31 cellular contexts compared by ENCODE assay signal in the genomic region with DNA sequence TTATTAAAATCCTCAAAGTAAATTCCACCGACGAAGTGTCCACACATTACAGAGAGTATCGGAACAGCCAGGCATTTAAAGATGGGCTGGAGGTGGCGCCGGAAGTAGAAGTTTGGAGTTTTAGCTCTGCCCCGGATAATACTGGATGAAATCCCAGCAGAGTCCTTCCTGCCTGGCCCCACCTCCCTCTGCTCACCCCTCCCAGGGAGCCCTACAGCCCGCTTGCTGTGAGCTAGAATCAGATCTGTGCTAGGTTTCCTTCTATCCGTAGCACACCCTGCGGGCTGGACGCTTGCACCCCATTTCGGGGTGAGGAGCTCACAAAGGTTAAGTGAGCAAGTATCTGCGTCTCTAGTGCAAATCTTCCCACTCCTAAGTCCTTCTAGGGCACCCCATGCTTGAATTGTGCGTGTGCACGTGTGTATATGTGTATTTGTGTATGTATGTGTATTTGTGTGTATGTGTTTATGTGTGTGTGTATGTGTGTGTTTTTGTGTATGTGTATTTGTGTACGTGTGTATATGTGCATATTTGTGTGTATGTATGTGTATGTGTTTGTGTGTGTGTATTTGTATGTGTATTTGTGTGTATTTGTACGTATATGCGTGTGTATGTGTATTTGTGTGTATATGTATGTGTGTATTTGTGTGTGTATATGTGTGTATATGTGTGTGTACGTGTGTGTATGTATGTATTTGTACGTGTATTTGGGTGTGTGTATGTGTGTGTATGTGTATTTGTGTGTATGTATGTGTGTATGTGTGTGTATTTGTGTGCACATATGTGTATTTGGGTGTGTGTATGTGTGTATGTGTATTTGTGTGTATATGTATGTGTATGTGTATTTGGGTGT.
"Had no signal": no experiment of that assay in that cellular context is flagged by ENCODE, and none has a peak within 500 bp of the region (broad histone marks: within the 10 kb centered on the region; RNA-seq: fewer than 3 reads in every experiment).

No MANE protein-coding gene starts in this region.

- H3K4me1 Mint-ChIP-seq: naive thymus-derived CD4-positive, alpha-beta T cell; stimulated activated effector memory CD8-positive, alpha-beta T cell treated with anti-CD3 and anti-CD28 coated beads, Interleukin-12 subunit alpha, Interleukin-12 subunit beta, amount 100 ng/mL, for 72 hours had no signal

- H3K4me2 ChIP-seq: neural progenitor cell, smooth muscle cell had no signal

- ATAC-seq: foreskin keratinocyte; gastroesophageal sphincter; heart right ventricle; left cardiac atrium; left lung; naive thymus-derived CD4-positive, alpha-beta T cell; sciatic nerve; stimulated activated effector memory CD8-positive, alpha-beta T cell treated with anti-CD3 and anti-CD28 coated beads, Interleukin-12 subunit alpha, Interleukin-12 subunit beta, amount 100 ng/mL, for 72 hours had no signal

- H3K4me1 ChIP-seq: esophagus muscularis mucosa, foreskin keratinocyte, gastroesophageal sphincter, heart right ventricle, left lung, prostate gland, right atrium auricular region, testis, tibial artery had no signal

- H3K9me3 ChIP-seq: esophagus muscularis mucosa, gastroesophageal sphincter, heart right ventricle, left lung, prostate gland, right atrium auricular region, testis, tibial artery had no signal

- H3K4me3 ChIP-seq: esophagus muscularis mucosa, gastroesophageal sphincter, heart right ventricle, left lung, neural progenitor cell, prostate gland, right atrium auricular region, smooth muscle cell, testis, tibial artery had no signal

- H3K4me3 Mint-ChIP-seq: endodermal cell; naive thymus-derived CD4-positive, alpha-beta T cell; nephron; neural progenitor cell; stimulated activated effector memory CD8-positive, alpha-beta T cell treated with anti-CD3 and anti-CD28 coated beads, Interleukin-12 subunit alpha, Interleukin-12 subunit beta, amount 100 ng/mL, for 72 hours; type B pancreatic cell had no signal

- H3K36me3 Mint-ChIP-seq: naive thymus-derived CD4-positive, alpha-beta T cell; stimulated activated effector memory CD8-positive, alpha-beta T cell treated with anti-CD3 and anti-CD28 coated beads, Interleukin-12 subunit alpha, Interleukin-12 subunit beta, amount 100 ng/mL, for 72 hours had no signal

- H3K9ac ChIP-seq: neural progenitor cell had no signal

- DNase-seq: dorsolateral prefrontal cortex; effector CD4-positive, alpha-beta T cell; endodermal cell; foreskin keratinocyte; heart right ventricle; hippocampal formation; left cardiac atrium; left lung; mesendoderm; midbrain; naive thymus-derived CD4-positive, alpha-beta T cell; stimulated activated CD4-positive, alpha-beta T cell treated with anti-CD3 and anti-CD28 coated beads, Interleukin-12 subunit alpha, Interleukin-12 subunit beta, amount 100 ng/mL, for 4 hours; stimulated activated CD4-positive, alpha-beta T cell treated with anti-CD3 and anti-CD28 coated beads, Interleukin-1b, Interleukin-23, amount 100 ng/mL, for 48 hours; stimulated activated CD4-positive, alpha-beta T cell treated with anti-CD3 and anti-CD28 coated beads, Interleukin-4, amount 100 ng/mL, for 1 hour; stimulated activated naive CD4-positive, alpha-beta T cell treated with Interleukin-2 at 50 U/mL for 16 hours; substantia nigra; testis; tibial artery had no signal

- H2AFZ ChIP-seq: neural progenitor cell had no signal

- FAIRE-seq: colon, endothelial cell of umbilical vein, islet of Langerhans had no signal

- H3K27ac Mint-ChIP-seq: endodermal cell; naive thymus-derived CD4-positive, alpha-beta T cell; nephron; neural progenitor cell; stimulated activated effector memory CD8-positive, alpha-beta T cell treated with anti-CD3 and anti-CD28 coated beads, Interleukin-12 subunit alpha, Interleukin-12 subunit beta, amount 100 ng/mL, for 72 hours; type B pancreatic cell had no signal

- H3K27me3 ChIP-seq: dorsolateral prefrontal cortex, neural progenitor cell, right atrium auricular region, testis had no signal

- H3K27ac ChIP-seq: esophagus muscularis mucosa, foreskin keratinocyte, gastroesophageal sphincter, heart right ventricle, left lung, neural progenitor cell, prostate gland, right atrium auricular region, testis, tibial artery had no signal

- H3K9me3 Mint-ChIP-seq: nephron; neural progenitor cell; stimulated activated effector memory CD8-positive, alpha-beta T cell treated with anti-CD3 and anti-CD28 coated beads, Interleukin-12 subunit alpha, Interleukin-12 subunit beta, amount 100 ng/mL, for 72 hours; type B pancreatic cell had no signal

- H3K36me3 ChIP-seq: esophagus muscularis mucosa, gastroesophageal sphincter, heart right ventricle, left lung, neural progenitor cell, prostate gland, right atrium auricular region, tibial artery had no signal
